In genomic region chr11:63501236-63501635, GRCh38 we compare ENCODE assay signal across 32 cellular contexts. TPM values are rescaled to one million over a fixed set of nuclear protein-coding genes. Genes with fewer than 3 reads are reported as not detected.
"Had no signal": no experiment of that assay in that cellular context is flagged by ENCODE, and none has a peak within 500 bp of the region (broad histone marks: within the 10 kb centered on the region; RNA-seq: fewer than 3 reads in every experiment).

No MANE protein-coding gene starts in this region.

- H2AFZ ChIP-seq: parathyroid adenoma had no signal

- H3K4me2 ChIP-seq: smooth muscle cell had no signal

- H3K36me3 ChIP-seq: ovary, spleen, stomach, thoracic aorta, thyroid gland, tibial nerve, upper lobe of left lung, vagina had no signal

- H3K4me3 ChIP-seq: ovary, psoas muscle, skin epidermis, smooth muscle cell, spleen, stomach, thoracic aorta, thyroid gland, tibial nerve, upper lobe of left lung, vagina had no signal

- DNase-seq: naive B cell; naive thymus-derived CD8-positive, alpha-beta T cell; occipital lobe; ovary; posterior cingulate gyrus; psoas muscle; right cardiac atrium; spleen; stimulated activated CD4-positive, alpha-beta T cell treated with anti-CD3 and anti-CD28 coated beads, Interleukin-12 subunit alpha, Interleukin-12 subunit beta, amount 100 ng/mL, for 4 hours; stimulated activated CD4-positive, alpha-beta T cell treated with anti-CD3 and anti-CD28 coated beads, Interleukin-1b, Interleukin-23, amount 100 ng/mL, for 48 hours; stimulated activated CD4-positive, alpha-beta T cell treated with anti-CD3 and anti-CD28 coated beads, Interleukin-4, amount 100 ng/mL, for 24 hours; stimulated activated naive B cell treated with anti-CD40 and anti-IgM and Interleukin-4, amounts not matched to agents 10 μg/mL and 1 μg/mL and 100 μg/mL, for 72 hours; stimulated activated naive CD4-positive, alpha-beta T cell treated with Interleukin-2 at 50 U/mL for 16 hours; stomach; thyroid gland; trophoblast cell; upper lobe of left lung had no signal

- FAIRE-seq: urothelium cell line had no signal

- H3K4me1 ChIP-seq: parathyroid adenoma, vagina had no signal

- H3K9ac ChIP-seq: parathyroid adenoma had no signal

- H3K79me2 ChIP-seq: parathyroid adenoma had no signal

- ATAC-seq: naive thymus-derived CD8-positive, alpha-beta T cell; psoas muscle; right cardiac atrium; sciatic nerve; stimulated activated effector memory CD8-positive, alpha-beta T cell treated with anti-CD3 and anti-CD28 coated beads, Interleukin-12 subunit alpha, Interleukin-12 subunit beta, amount 100 ng/mL, for 72 hours; stimulated activated naive B cell treated with anti-CD40 and anti-IgM and Interleukin-4, amounts not matched to agents 10 μg/mL and 1 μg/mL and 100 μg/mL, for 72 hours had no signal

- H3K27me3 ChIP-seq: ovary, stomach, thyroid gland, tibial nerve, upper lobe of left lung, vagina had no signal

- H3K27ac ChIP-seq: ovary, parathyroid adenoma, psoas muscle, skin epidermis, stomach, thoracic aorta, thyroid gland, tibial nerve, upper lobe of left lung, vagina had no signal

- H3K9me3 ChIP-seq: thyroid gland had no signal

RNA-seq across cellular contexts. Expression of gene LGALS12, which starts 4.6 kb away (rescaled TPM):
- total RNA-seq: naive thymus-derived CD8-positive, alpha-beta T cell; occipital lobe; renal cortical epithelial cell; smooth muscle cell; temporal lobe; ureter had no signal
- polyA plus RNA-seq: naive thymus-derived CD8-positive, alpha-beta T cell; neural cell; smooth muscle cell had no signal

RNA-seq across cellular contexts. Expression of gene PLAAT5, which starts 10.3 kb away (rescaled TPM):
- total RNA-seq: osteoblast had no signal
- polyA plus RNA-seq: smooth muscle cell had no signal

RNA-seq across cellular contexts. Expression of gene PLAAT4, which starts 35.4 kb away (rescaled TPM):
- total RNA-seq: progenitor cell of endocrine pancreas, smooth muscle cell had no signal
- polyA plus RNA-seq: neural cell, smooth muscle cell had no signal
